8 cellular contexts compared by ENCODE assay signal in genomic region chrX:129115104-129115503, GRCh38.
A peak's percentile ranks its signal among the peaks of the same experiment; 100 is the strongest.
DNase-seq lines count a peak whose midpoint lies in the region; ATAC-seq and TF ChIP-seq lines count a peak whose summit lies in the region.

No MANE protein-coding gene starts in this region.

- no peaks in the 10 kb centered on the region for H3K36me3 ChIP-seq in endodermal cell (ENCODE audit: control insufficient read depth, insufficient read depth, low read length)

- 0% methylated on average over 1 of the region's 1 CpG; no CpG with 5 or more reads in 1 of the 2 experiments for WGBS in endodermal cell (ENCODE audit: insufficient coverage in 1 of 2, insufficient read length in 1 of 2), 2 experiments

- no peak overlapping the region for H3K27ac ChIP-seq in endodermal cell (ENCODE audit: low read depth, low read length)

- H3K4me3 Mint-ChIP-seq in endodermal cell = no peak overlapping the region
- no peak overlapping the region for H3K4me3 Mint-ChIP-seq in T-helper 17 cell

- no peak overlapping the region for H3K9ac ChIP-seq in endodermal cell (ENCODE audit: extremely low read depth, low read length, poor library complexity, severe bottlenecking)

- H3K27me3 Mint-ChIP-seq in endodermal cell (ENCODE audit: insufficient read depth) (no peaks in the 10 kb centered on the region), T-helper 17 cell (no peaks in the 10 kb centered on the region)

- H3K4me3 ChIP-seq in GM12875 (ENCODE audit: low read depth, low read length) (no peak overlapping the region), endodermal cell (ENCODE audit: low read length) (no peak overlapping the region)

- no peaks in the 10 kb centered on the region for H3K36me3 Mint-ChIP-seq in endodermal cell (ENCODE audit: low read depth)
- H3K36me3 Mint-ChIP-seq in T-helper 17 cell (ENCODE audit: low read depth) = no peaks in the 10 kb centered on the region

- H3K4me1 Mint-ChIP-seq in endodermal cell = peaks cover 45% of the 10 kb centered on the region
- H3K4me1 Mint-ChIP-seq in T-helper 17 cell = no peaks in the 10 kb centered on the region

- TF ChIP-seq CTCF in GM12875 (IDR thresholded peaks at IDR 0.05; ENCODE audit: borderline replicate concordance, insufficient read depth, low read depth, low read length) = peak; percentile 51; the same call in 1 of the 2 replicates
- peak; percentile 88 for TF ChIP-seq CTCF in endodermal cell (conservative IDR thresholded peaks at IDR 0.05)

- H3K27ac Mint-ChIP-seq in endodermal cell (no peak overlapping the region), T-helper 17 cell (no peak overlapping the region)

- DNase-seq in ACHN (peak; percentile 39), NCI-H524 (lab: John Stamatoyannopoulos, UW) (peak; percentile 65 to 70), endodermal cell (peak; percentile 88), midbrain (lab: John Stamatoyannopoulos, UW) (no peak), epidermal melanocyte (ENCODE audit: insufficient read length, low spot score) (no peak), T-helper 17 cell (no peak)

- in situ Hi-C loops in ACHN (cut with HindIII; ENCODE audit: low pct_ligation_motif_present, low pct_unique_long_range_greater_than_20kb, low sequenced_read_pairs) = no loop called here

- no peaks in the 10 kb centered on the region for H3K9me3 ChIP-seq in endodermal cell (ENCODE audit: control insufficient read depth, low read length)
- no peaks in the 10 kb centered on the region for H3K9me3 ChIP-seq in T-helper 17 cell (ENCODE audit: control insufficient read depth, low read length, poor library complexity, severe bottlenecking)

- H3K27me3 ChIP-seq in endodermal cell (ENCODE audit: control insufficient read depth, insufficient read depth, low read length, poor library complexity, severe bottlenecking) = no peaks in the 10 kb centered on the region

- ATAC-seq in HG02885 (IDR thresholded peaks at IDR 0.05; ENCODE audit: poor library complexity, unreplicated experiment) = peak; percentile 97
- ATAC-seq in T-helper 17 cell = no peak

- H3K4me1 ChIP-seq in endodermal cell (ENCODE audit: control insufficient read depth, insufficient read depth, low read length) = no peaks in the 10 kb centered on the region

- no peaks in the 10 kb centered on the region for H3K9me3 Mint-ChIP-seq in endodermal cell

Comparison
In these comparisons a context has a peak if more than half of its experiments do, and no peak if none do; other contexts are left out.
1. DNase-seq: peak in ACHN (single experiment), NCI-H524 (2 of 2) and endodermal cell (single experiment); none in midbrain (single experiment), epidermal melanocyte (single experiment) and T-helper 17 cell (0 of 3).